ENCODE assay signal across 22 cellular contexts in the genomic region with DNA sequence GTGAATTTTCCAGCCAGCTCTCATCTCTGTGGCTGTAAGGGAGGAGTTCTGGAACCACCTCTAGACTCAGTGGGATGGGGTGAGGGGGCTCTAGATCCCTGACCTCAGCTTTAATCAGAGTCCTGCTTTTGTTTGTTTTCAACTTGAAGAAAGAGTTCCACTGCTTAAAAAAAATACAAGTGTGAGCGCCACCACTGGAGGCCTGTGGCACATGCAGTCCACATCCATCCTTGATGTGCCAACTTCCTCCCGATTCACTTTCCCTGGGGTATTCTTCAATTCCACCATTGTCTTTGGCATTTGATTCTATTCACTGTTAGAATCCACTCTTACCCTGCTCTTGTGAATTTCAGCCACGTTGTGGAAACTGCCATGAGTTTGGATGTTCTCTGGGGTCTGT.
DNase-seq lines count a peak whose midpoint lies in the region; ATAC-seq, FAIRE-seq and TF ChIP-seq lines count a peak whose summit lies in the region.
"Had no signal": no experiment of that assay in that cellular context is flagged by ENCODE, and none has a peak within 500 bp of the region (broad histone marks: within the 10 kb centered on the region; RNA-seq: fewer than 3 reads in every experiment).

No MANE protein-coding gene starts in this region.

- H3K4me3 ChIP-seq in DND-41 (ENCODE audit: low read depth in 1 of 2, low read length in 2 of 2) (no peak overlapping the region), astrocyte (ENCODE audit: insufficient read depth, low read depth, low read length) (no peak overlapping the region), suprapubic skin (no peak overlapping the region), SK-N-SH (ENCODE audit: low read depth in 2 of 2, low read length in 1 of 2) (no peak overlapping the region)
- H3K4me3 ChIP-seq: body of pancreas, tibial artery had no signal

- TF ChIP-seq RAD21 in SK-N-SH (IDR thresholded peaks at IDR 0.05; ENCODE audit: low read length) = no peak

- TF ChIP-seq CTCF in DND-41 (IDR thresholded peaks at IDR 0.05; ENCODE audit: borderline replicate concordance, extremely low read depth, low read length, poor library complexity, severe bottlenecking) (peak; percentile 30), astrocyte (IDR thresholded peaks at IDR 0.05; ENCODE audit: insufficient read depth, low read depth, low read length) (no peak), suprapubic skin (IDR thresholded peaks at IDR 0.05) (no peak), SK-N-SH (IDR thresholded peaks at IDR 0.05) (no peak)

- no peaks in the 10 kb centered on the region for H3F3A ChIP-seq in SK-N-SH (replicated peaks; ENCODE audit: insufficient read depth)

- H3K9me2 ChIP-seq in SK-N-SH = no peaks in the 10 kb centered on the region

- no peak for FAIRE-seq in astrocyte (lab: Jason Lieb, UNC)
- FAIRE-seq: GM18507 had no signal

- H3K4me1 Mint-ChIP-seq in astrocyte (ENCODE audit: low read depth, unreplicated experiment) = no peaks in the 10 kb centered on the region
- H3K4me1 Mint-ChIP-seq: activated naive CD4-positive, alpha-beta T cell treated with anti-CD3 and anti-CD28 coated beads, Interleukin-2, amount 50 U/mL, for 24 hours; stimulated activated memory B cell treated with anti-CD40 and anti-IgM and Interleukin-4, amounts not matched to agents 10 μg/mL and 1 μg/mL and 100 μg/mL, for 72 hours had no signal

- H3K9ac ChIP-seq in DND-41 (ENCODE audit: low read depth, low read length) = no peak overlapping the region
- H3K9ac ChIP-seq in astrocyte (ENCODE audit: low read length) = no peak overlapping the region
- no peak overlapping the region for H3K9ac ChIP-seq in SK-N-SH

- CTCF ChIA-PET in SK-N-SH (lab: Yijun Ruan, JAX) = no interaction called here

- H3K4me1 ChIP-seq in DND-41 (ENCODE audit: insufficient read depth, low read length) (no peaks in the 10 kb centered on the region), astrocyte (ENCODE audit: insufficient read depth, low read length) (no peaks in the 10 kb centered on the region), suprapubic skin (no peaks in the 10 kb centered on the region), SK-N-SH (ENCODE audit: control insufficient read depth in 1 of 2, insufficient read depth in 2 of 2, low read depth in 1 of 2, low read length in 1 of 2) (no peaks in the 10 kb centered on the region)
- H3K4me1 ChIP-seq: body of pancreas, tibial artery had no signal

- H3K9me3 ChIP-seq in DND-41 (ENCODE audit: insufficient read depth, low read length, severe bottlenecking) (no peaks in the 10 kb centered on the region), astrocyte (ENCODE audit: insufficient read depth, low read depth, low read length) (no peaks in the 10 kb centered on the region), suprapubic skin (no peaks in the 10 kb centered on the region), SK-N-SH (no peaks in the 10 kb centered on the region)
- H3K9me3 ChIP-seq: body of pancreas, tibial artery had no signal

- POLR2A ChIA-PET in SK-N-SH (lab: Yijun Ruan, JAX) = no interaction called here

- H4K20me1 ChIP-seq in DND-41 (ENCODE audit: insufficient read depth, low read length) (no peaks in the 10 kb centered on the region), astrocyte (ENCODE audit: insufficient read depth, low read length) (no peaks in the 10 kb centered on the region), SK-N-SH (ENCODE audit: insufficient read depth) (no peaks in the 10 kb centered on the region)

- no peak overlapping the region for H3K27ac ChIP-seq in DND-41 (ENCODE audit: low read length)
- no peak overlapping the region for H3K27ac ChIP-seq in astrocyte (ENCODE audit: low read depth, low read length)
- no peak overlapping the region for H3K27ac ChIP-seq in suprapubic skin
- H3K27ac ChIP-seq in SK-N-SH (ENCODE audit: low read depth in 2 of 2, low read length in 1 of 2) = no peak overlapping the region
- H3K27ac ChIP-seq: body of pancreas, tibial artery had no signal

- ATAC-seq in DND-41 (ENCODE audit: insufficient read depth, low read depth) = no peak
- ATAC-seq: body of pancreas; esophagus mucosa; stimulated activated memory B cell treated with anti-CD40 and anti-IgM and Interleukin-4, amounts not matched to agents 10 μg/mL and 1 μg/mL and 100 μg/mL, for 72 hours had no signal

- H3K27me3 ChIP-seq in DND-41 (ENCODE audit: insufficient read depth, low read length, poor library complexity) (no peaks in the 10 kb centered on the region), astrocyte (ENCODE audit: insufficient read depth, low read length) (peaks cover 2% of the 10 kb centered on the region), suprapubic skin (no peaks in the 10 kb centered on the region), SK-N-SH (ENCODE audit: insufficient read depth) (peaks cover 50% of the 10 kb centered on the region; the same call in 1 of the 2 replicates)
- H3K27me3 ChIP-seq: body of pancreas had no signal

- H3K4me2 ChIP-seq in DND-41 (ENCODE audit: insufficient read depth, low read length) = no peak overlapping the region
- H3K4me2 ChIP-seq in astrocyte (ENCODE audit: low read length) = no peak overlapping the region
- no peak overlapping the region for H3K4me2 ChIP-seq in SK-N-SH

- peak overlapping the region; percentile 58 for H3K27ac Mint-ChIP-seq in astrocyte (ENCODE audit: unreplicated experiment)
- H3K27ac Mint-ChIP-seq: activated CD4-positive, alpha-beta memory T cell treated with anti-CD3 and anti-CD28 coated beads for 36 hours; activated naive CD4-positive, alpha-beta T cell treated with anti-CD3 and anti-CD28 coated beads, Interleukin-2, amount 50 U/mL, for 24 hours; nephron progenitor cell; stimulated activated memory B cell treated with anti-CD40 and anti-IgM and Interleukin-4, amounts not matched to agents 10 μg/mL and 1 μg/mL and 100 μg/mL, for 72 hours had no signal

- no peak for TF ChIP-seq POLR2A in suprapubic skin (IDR thresholded peaks at IDR 0.05)

- H3K36me3 ChIP-seq in DND-41 (ENCODE audit: insufficient read depth, low read length) (no peaks in the 10 kb centered on the region), astrocyte (ENCODE audit: insufficient read depth, low read length) (no peaks in the 10 kb centered on the region), suprapubic skin (no peaks in the 10 kb centered on the region), SK-N-SH (replicated peaks in 1 of 2; ENCODE audit: control insufficient read depth in 1 of 2, insufficient read depth in 2 of 2, low read length in 1 of 2) (no peaks in the 10 kb centered on the region)
- H3K36me3 ChIP-seq: tibial artery had no signal

- no peaks in the 10 kb centered on the region for H3K79me2 ChIP-seq in DND-41 (ENCODE audit: insufficient read depth, low read length)
- no peaks in the 10 kb centered on the region for H3K79me2 ChIP-seq in astrocyte (ENCODE audit: insufficient read depth, low read length)
- no peaks in the 10 kb centered on the region for H3K79me2 ChIP-seq in SK-N-SH (ENCODE audit: insufficient read depth)

- WGBS in suprapubic skin = 61% methylated on average over 3 of the region's 3 CpGs
- 29% methylated on average over 3 of the region's 3 CpGs for WGBS in SK-N-SH (ENCODE audit: low lambda C conversion rate)

- H2AFZ ChIP-seq in DND-41 (ENCODE audit: low read depth, low read length) (no peak overlapping the region), astrocyte (ENCODE audit: low read depth, low read length) (no peak overlapping the region), SK-N-SH (ENCODE audit: low read depth) (no peak overlapping the region)

- TF ChIP-seq EP300 in suprapubic skin (IDR thresholded peaks at IDR 0.05) = no peak
- TF ChIP-seq EP300 in SK-N-SH (IDR thresholded peaks at IDR 0.05; ENCODE audit: borderline replicate concordance in 1 of 2, low read depth in 1 of 2, low read length in 1 of 2) = no peak

- H3K27me3 Mint-ChIP-seq in astrocyte (ENCODE audit: low read depth, unreplicated experiment) = peaks cover 13% of the 10 kb centered on the region
- H3K27me3 Mint-ChIP-seq: activated naive CD4-positive, alpha-beta T cell treated with anti-CD3 and anti-CD28 coated beads, Interleukin-2, amount 50 U/mL, for 24 hours had no signal

- H3K9me3 Mint-ChIP-seq in astrocyte (ENCODE audit: unreplicated experiment) = no peaks in the 10 kb centered on the region
- H3K9me3 Mint-ChIP-seq: activated CD4-positive, alpha-beta memory T cell treated with anti-CD3 and anti-CD28 coated beads for 36 hours; activated naive CD4-positive, alpha-beta T cell treated with anti-CD3 and anti-CD28 coated beads, Interleukin-2, amount 50 U/mL, for 24 hours; stimulated activated memory B cell treated with anti-CD40 and anti-IgM and Interleukin-4, amounts not matched to agents 10 μg/mL and 1 μg/mL and 100 μg/mL, for 72 hours had no signal

- no peak overlapping the region for H3K4me3 Mint-ChIP-seq in astrocyte (ENCODE audit: unreplicated experiment)
- H3K4me3 Mint-ChIP-seq: activated CD4-positive, alpha-beta memory T cell treated with anti-CD3 and anti-CD28 coated beads for 36 hours; activated naive CD4-positive, alpha-beta T cell treated with anti-CD3 and anti-CD28 coated beads, Interleukin-2, amount 50 U/mL, for 24 hours; nephron progenitor cell; stimulated activated memory B cell treated with anti-CD40 and anti-IgM and Interleukin-4, amounts not matched to agents 10 μg/mL and 1 μg/mL and 100 μg/mL, for 72 hours had no signal

- no peaks in the 10 kb centered on the region for H3K36me3 Mint-ChIP-seq in astrocyte (ENCODE audit: low read depth, unreplicated experiment)
- H3K36me3 Mint-ChIP-seq: activated CD4-positive, alpha-beta memory T cell treated with anti-CD3 and anti-CD28 coated beads for 36 hours; activated naive CD4-positive, alpha-beta T cell treated with anti-CD3 and anti-CD28 coated beads, Interleukin-2, amount 50 U/mL, for 24 hours; stimulated activated memory B cell treated with anti-CD40 and anti-IgM and Interleukin-4, amounts not matched to agents 10 μg/mL and 1 μg/mL and 100 μg/mL, for 72 hours had no signal

- DNase-seq in DND-41 = no peak
- peak; percentile 30 for DNase-seq in HuH-7 (ENCODE audit: low spot score)
- DNase-seq in astrocyte (ENCODE audit: low read depth) = no peak
- DNase-seq in iPS-NIHi7 (ENCODE audit: extremely low spot score) = peak; percentile 51
- DNase-seq in suprapubic skin (ENCODE audit: low spot score in 2 of 2) = no peak
- DNase-seq in SK-N-SH = no peak
- no peak for DNase-seq in NCI-H1092 treated with DMSO at 0.1 percent for 48 hours (lab: John Stamatoyannopoulos, UW)
- DNase-seq in A172 (ENCODE audit: low spot score) = no peak
- DNase-seq: activated CD4-positive, alpha-beta memory T cell treated with anti-CD3 and anti-CD28 coated beads for 36 hours; activated T-cell treated with anti-CD3 and anti-CD28 coated beads, Interleukin-2, amount 50 U/mL, for 1 hour; body of pancreas; head of caudate nucleus; NCI-H1092; NCI-H2171 treated with DMSO at 0.1 percent for 48 hours; NCI-H748 treated with DMSO at 0.1 percent for 48 hours; nephron progenitor cell; RPMI8226; tibial artery had no signal

Comparison
In these comparisons a context has a peak if more than half of its experiments do, and no peak if none do; other contexts are left out.
1. DNase-seq: peak in HuH-7 (single experiment) and iPS-NIHi7 (single experiment); none in DND-41 (single experiment), astrocyte (single experiment), suprapubic skin (0 of 2), SK-N-SH (single experiment), NCI-H1092 treated with DMSO at 0.1 percent for 48 hours (single experiment) and A172 (single experiment).